In the genomic region with DNA sequence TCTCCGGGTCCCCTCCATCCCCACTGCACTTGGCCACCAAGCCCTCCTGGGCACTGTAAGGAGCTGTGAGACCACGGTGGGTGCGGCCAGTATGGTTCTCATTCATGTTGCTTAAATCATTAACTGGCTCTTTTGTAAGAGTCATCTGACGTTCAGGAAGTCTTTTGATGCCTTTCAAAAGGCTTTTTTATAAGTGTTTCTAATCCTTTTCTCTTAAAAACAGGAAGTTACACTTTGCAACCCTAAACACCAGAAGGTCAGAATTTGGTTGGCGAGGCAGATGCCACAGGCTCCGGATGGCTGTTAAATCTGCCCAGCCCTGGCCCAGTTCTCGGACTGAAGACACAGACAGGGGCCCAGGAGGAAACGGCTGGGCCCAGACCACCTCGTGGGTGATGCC, we compare ENCODE assay signal across 18 cellular contexts. TPM values are rescaled to one million over a fixed set of nuclear protein-coding genes. Genes with fewer than 3 reads are reported as not detected.
A peak's percentile ranks its signal among the peaks of the same experiment; 100 is the strongest.
DNase-seq lines count a peak whose midpoint lies in the region; ATAC-seq, FAIRE-seq and TF ChIP-seq lines count a peak whose summit lies in the region.
"Had no signal": no experiment of that assay in that cellular context is flagged by ENCODE, and none has a peak within 500 bp of the region (broad histone marks: within the 10 kb centered on the region; RNA-seq: fewer than 3 reads in every experiment).

No MANE protein-coding gene starts in this region.

- no peak for FAIRE-seq in HepG2 (lab: Jason Lieb, UNC)

- in situ Hi-C loops in HepG2 (cut with HindIII; ENCODE audit: extremely low pct_ligation_motif_present, low pct_unique_long_range_greater_than_20kb) = no loop called here

- 3% methylated on average over 6 of the region's 9 CpGs for WGBS in HepG2 (ENCODE audit: low lambda C conversion rate)
- 24% methylated on average over 7 of the region's 9 CpGs for WGBS in right lobe of liver (ENCODE audit: insufficient coverage, low coverage, low lambda C conversion rate, missing lambda C conversion rate)
- WGBS in heart left ventricle, 4 donors = 62 to 71% (median 66%) methylated on average over 7 to 9 of the region's 9 CpGs

- peak overlapping the region; percentile 19 for H2AFZ ChIP-seq in HepG2 (ENCODE audit: low read length)
- H2AFZ ChIP-seq: GM23338 had no signal

- intact Hi-C loops in HepG2 (cut with micrococcal nuclease; ENCODE audit: unreplicated experiment) (no loop called here), right lobe of liver (cut with DNase I) (no loop called here), colonic mucosa (cut with DNase I) (no loop called here), heart left ventricle (cut with DNase I) (no loop called here)

- peak overlapping the region; percentile 46 for H3K4me2 ChIP-seq in HepG2 (ENCODE audit: low read depth, low read length)
- H3K4me2 ChIP-seq: GM23338 had no signal

- H3K9ac ChIP-seq in HepG2 (ENCODE audit: insufficient read depth, low read depth, low read length) = no peak overlapping the region
- peak overlapping the region; percentile 15 to 35 for H3K9ac ChIP-seq in colonic mucosa (ENCODE audit: low read depth in 2 of 2, low read length in 2 of 2)

- ATAC-seq in HepG2 = peak; percentile 64; the same call in 2 of the 3 replicates
- ATAC-seq in right lobe of liver = no peak
- ATAC-seq in HG02588 (IDR thresholded peaks at IDR 0.05; ENCODE audit: unreplicated experiment) = no peak
- no peak for ATAC-seq in heart left ventricle
- ATAC-seq: GM23338 had no signal

- no peaks in the 10 kb centered on the region for H3K79me2 ChIP-seq in HepG2 (ENCODE audit: insufficient read depth, low read length)

- H3K4me1 ChIP-seq in HepG2 (ENCODE audit: insufficient read depth, low read length) = peaks cover 20% of the 10 kb centered on the region
- H3K4me1 ChIP-seq in right lobe of liver = no peaks in the 10 kb centered on the region
- no peaks in the 10 kb centered on the region for H3K4me1 ChIP-seq in colonic mucosa
- H3K4me1 ChIP-seq in heart left ventricle = peaks cover 0 to 13% (median 0%) of the 10 kb centered on the region in 12 donors

- H3K4me3 ChIP-seq in HepG2 (replicated peaks in 1 of 3; ENCODE audit: insufficient read depth in 1 of 3, low read depth in 2 of 3, low read length in 3 of 3) (peak overlapping the region in 1 of 3 experiments; percentile 21; a peak in 2 of 6 replicates), right lobe of liver (no peak overlapping the region), colonic mucosa (no peak overlapping the region), heart left ventricle (no peak overlapping the region)
- H3K4me3 ChIP-seq: GM23338, ovary had no signal

- POLR2A ChIA-PET in HepG2 (lab: Yijun Ruan, JAX) = no interaction called here

- CTCF ChIA-PET in HepG2 (lab: Yijun Ruan, JAX; ENCODE audit: low intra/inter-chr PET ratio, low total read pairs) = no interaction called here

- no peaks in the 10 kb centered on the region for H3K36me3 ChIP-seq in HepG2 (replicated peaks in 1 of 2; ENCODE audit: control insufficient read depth in 1 of 2, insufficient read depth in 2 of 2, low read length in 2 of 2)
- no peaks in the 10 kb centered on the region for H3K36me3 ChIP-seq in right lobe of liver
- no peaks in the 10 kb centered on the region for H3K36me3 ChIP-seq in colonic mucosa
- H3K36me3 ChIP-seq in heart left ventricle = no peaks in the 10 kb centered on the region
- H3K36me3 ChIP-seq: ovary had no signal

- TF ChIP-seq POLR2A in HepG2 (IDR thresholded peaks at IDR 0.05; ENCODE audit: insufficient read depth in 1 of 2, low read depth in 2 of 2, low read length in 2 of 2) = no peak
- TF ChIP-seq POLR2A in right lobe of liver (IDR thresholded peaks at IDR 0.05) = no peak
- no peak for TF ChIP-seq POLR2A in heart left ventricle (IDR thresholded peaks at IDR 0.05)

- peaks cover 6 to 45% of the 10 kb centered on the region in 2 experiments; a peak in 3 of 5 replicates for H3K27me3 ChIP-seq in HepG2 (ENCODE audit: control insufficient read depth in 1 of 2, insufficient read depth in 2 of 2, low read length in 2 of 2)
- H3K27me3 ChIP-seq in right lobe of liver = no peaks in the 10 kb centered on the region
- H3K27me3 ChIP-seq in colonic mucosa = no peaks in the 10 kb centered on the region
- peaks cover 0 to 9% (median 0%) of the 10 kb centered on the region in 9 donors for H3K27me3 ChIP-seq in heart left ventricle
- H3K27me3 ChIP-seq: ovary had no signal

- H4K20me1 ChIP-seq in HepG2 (ENCODE audit: insufficient read depth, low read length) = no peaks in the 10 kb centered on the region

- no peak for TF ChIP-seq EP300 in HepG2 (IDR thresholded peaks at IDR 0.05; ENCODE audit: low read depth in 2 of 2, low read length in 2 of 2)
- no peak for TF ChIP-seq EP300 in HepG2 (CRISPR knock-in tag; IDR thresholded peaks at IDR 0.05; ENCODE audit: borderline replicate concordance)

- BruUV-seq in HepG2 (replicated peaks; lab: Mats Ljungman, UMichigan) = no TSS peak

- H3K27ac ChIP-seq in HepG2 (ENCODE audit: extremely low read length, insufficient read depth, low read length) (no peak overlapping the region), right lobe of liver (no peak overlapping the region), colonic mucosa (no peak overlapping the region), heart left ventricle (no peak overlapping the region)
- H3K27ac ChIP-seq: ovary had no signal

- DNase-seq in HepG2 (ENCODE audit: low spot score) (peak; percentile 57), right lobe of liver (no peak), NAMALWA (ENCODE audit: low spot score) (peak; percentile 43), colonic mucosa (no peak), RKO (ENCODE audit: low spot score) (no peak), heart left ventricle (no peak)
- no peak for DNase-seq in activated CD4-positive, alpha-beta T cell treated with anti-CD3 and anti-CD28 coated beads, Interleukin-2, amount 50 U/mL, for 48 hours
- DNase-seq: activated T-cell treated with anti-CD3 and anti-CD28 coated beads for 4 hours, amniotic stem cell, DMS53, NCI-H1105, ovary, RPMI8226, trophoblast cell had no signal

- TF ChIP-seq CTCF in HepG2 (CRISPR knock-in tag; IDR thresholded peaks at IDR 0.05) = no peak
- no peak for TF ChIP-seq CTCF in right lobe of liver (IDR thresholded peaks at IDR 0.05)
- TF ChIP-seq CTCF in colonic mucosa (IDR thresholded peaks at IDR 0.05) = no peak
- no peak for TF ChIP-seq CTCF in heart left ventricle (IDR thresholded peaks at IDR 0.05)

- no peaks in the 10 kb centered on the region for H3K9me3 ChIP-seq in HepG2 (ENCODE audit: low read length)
- H3K9me3 ChIP-seq in right lobe of liver = no peaks in the 10 kb centered on the region
- H3K9me3 ChIP-seq in colonic mucosa = no peaks in the 10 kb centered on the region
- no peaks in the 10 kb centered on the region for H3K9me3 ChIP-seq in heart left ventricle
- H3K9me3 ChIP-seq: ovary had no signal

- no peak for TF ChIP-seq RAD21 in HepG2 (CRISPR knock-in tag; IDR thresholded peaks at IDR 0.05)

TF ChIP-seq in HepG2, 621 proteins besides CTCF, POLR2A, EP300 and RAD21 (continues in another document):
- TF ChIP-seq NCOA2 (CRISPR knock-in tag; IDR thresholded peaks at IDR 0.05) (0 out of 2 replicates have a peak, but pooled peaks have one; percentile 17), MED1 (CRISPR knock-in tag; IDR thresholded peaks at IDR 0.05) (peak; percentile 31; the same call in 1 of the 2 replicates), EEA1 (CRISPR knock-in tag; IDR thresholded peaks at IDR 0.05; ENCODE audit: borderline replicate concordance) (no peak), ETV5 (CRISPR knock-in tag; IDR thresholded peaks at IDR 0.05; ENCODE audit: borderline replicate concordance) (peak; percentile 26; the same call in 1 of the 2 replicates), ZNF101 (CRISPR knock-in tag; IDR thresholded peaks at IDR 0.05; ENCODE audit: borderline replicate concordance, low read depth) (no peak)
- TF ChIP-seq, protein P1, sequence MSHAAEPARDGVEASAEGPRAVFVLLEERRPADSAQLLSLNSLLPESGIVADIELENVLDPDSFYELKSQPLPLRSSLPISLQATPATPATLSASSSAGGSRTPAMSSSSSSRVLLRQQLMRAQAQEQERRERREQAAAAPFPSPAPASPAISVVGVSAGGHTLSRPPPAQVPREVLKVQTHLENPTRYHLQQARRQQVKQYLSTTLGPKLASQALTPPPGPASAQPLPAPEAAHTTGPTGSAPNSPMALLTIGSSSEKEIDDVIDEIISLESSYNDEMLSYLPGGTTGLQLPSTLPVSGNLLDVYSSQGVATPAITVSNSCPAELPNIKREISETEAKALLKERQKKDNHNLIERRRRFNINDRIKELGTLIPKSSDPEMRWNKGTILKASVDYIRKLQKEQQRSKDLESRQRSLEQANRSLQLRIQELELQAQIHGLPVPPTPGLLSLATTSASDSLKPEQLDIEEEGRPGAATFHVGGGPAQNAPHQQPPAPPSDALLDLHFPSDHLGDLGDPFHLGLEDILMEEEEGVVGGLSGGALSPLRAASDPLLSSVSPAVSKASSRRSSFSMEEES (CRISPR knock-in tag; IDR thresholded peaks at IDR 0.05) = peak; percentile 73; the same call in 1 of the 2 replicates

RNA-seq across cellular contexts. Expression of a gene that starts 26.1 kb away (rescaled TPM):
- total RNA-seq in HepG2 (2016; rRNA removed; fragmentation: Illumina TruSeq; extraction: Trizol) (not detected in 2 replicates), right lobe of liver (1 to 10 TPM in 1 of 6 experiments, under 1 TPM in 1, not detected in 4; 0.39 to 6.4 TPM), colonic mucosa (under 1 TPM; 0.16 to 0.35 TPM), heart left ventricle (under 1 TPM in 4 of 9 donors, not detected in 5; 0.12 to 0.48 (median 0.36) TPM)
- total RNA-seq in HepG2 (2016; cell fraction: cytosol; rRNA removed; fragmentation: Illumina TruSeq; extraction: Trizol; ENCODE audit: low read depth) = not detected in 2 replicates
- total RNA-seq in HepG2 (2016; cell fraction: insoluble cytoplasmic fraction; rRNA removed; fragmentation: Illumina TruSeq; extraction: Trizol) = not detected in 2 replicates
- not detected in 2 replicates for total RNA-seq in HepG2 (2016; cell fraction: membrane; rRNA removed; fragmentation: Illumina TruSeq; extraction: Trizol)
- not detected in 2 replicates for total RNA-seq in HepG2 (2016; cell fraction: nucleus; rRNA removed; fragmentation: Illumina TruSeq; extraction: Trizol)
- polyA plus RNA-seq in HepG2 (2011; rRNA removed) (not detected in 2 replicates), heart left ventricle (under 1 TPM in 1 of 2 donors, not detected in 1; 0.21 TPM)
- not detected in 2 replicates for polyA plus RNA-seq in HepG2 (2011; cell fraction: cytosol; rRNA removed)
- not detected in 2 replicates for polyA plus RNA-seq in HepG2 (2011; cell fraction: nucleus; rRNA removed)
- polyA plus RNA-seq in HepG2 (2012) = not detected in 2 replicates
- polyA plus RNA-seq in HepG2 (2016; cell fraction: cytosol; fragmentation: Illumina TruSeq; extraction: Trizol; ENCODE audit: low read depth) = not detected in 2 replicates
- polyA plus RNA-seq in HepG2 (2016; cell fraction: insoluble cytoplasmic fraction; fragmentation: Illumina TruSeq; extraction: Trizol; ENCODE audit: low read depth) = not detected in 2 replicates
- not detected in 2 replicates for polyA plus RNA-seq in HepG2 (2016; cell fraction: membrane; fragmentation: Illumina TruSeq; extraction: Trizol; ENCODE audit: low read depth)
- not detected in 2 replicates for polyA plus RNA-seq in HepG2 (2016; cell fraction: nucleus; fragmentation: Illumina TruSeq; extraction: Trizol; ENCODE audit: insufficient read depth, low read depth)
- polyA minus RNA-seq in HepG2 (2011; rRNA and poly(A)+ RNA removed; ENCODE audit: low replicate concordance) = 0.10 and 7.2 TPM in 2 replicates
- polyA minus RNA-seq in HepG2 (2011; cell fraction: cytosol; rRNA and poly(A)+ RNA removed) = not detected in 2 replicates
- polyA minus RNA-seq in HepG2 (2011; cell fraction: nucleus; rRNA and poly(A)+ RNA removed) = not detected in 2 replicates
- total RNA-seq: NCI-H460 had no signal
- polyA plus RNA-seq: AG04450 had no signal

Comparison
In these comparisons a context has a peak if more than half of its experiments do, and no peak if none do; other contexts are left out.
1. DNase-seq: peak in HepG2 (single experiment) and NAMALWA (single experiment); none in right lobe of liver (0 of 3), colonic mucosa (single experiment), RKO (single experiment), activated CD4-positive, alpha-beta T cell treated with anti-CD3 and anti-CD28 coated beads, Interleukin-2, amount 50 U/mL, for 48 hours (0 of 2) and heart left ventricle (0 of 5).